Comparison of ENCODE assay signal across 8 cellular contexts in the genomic region with DNA sequence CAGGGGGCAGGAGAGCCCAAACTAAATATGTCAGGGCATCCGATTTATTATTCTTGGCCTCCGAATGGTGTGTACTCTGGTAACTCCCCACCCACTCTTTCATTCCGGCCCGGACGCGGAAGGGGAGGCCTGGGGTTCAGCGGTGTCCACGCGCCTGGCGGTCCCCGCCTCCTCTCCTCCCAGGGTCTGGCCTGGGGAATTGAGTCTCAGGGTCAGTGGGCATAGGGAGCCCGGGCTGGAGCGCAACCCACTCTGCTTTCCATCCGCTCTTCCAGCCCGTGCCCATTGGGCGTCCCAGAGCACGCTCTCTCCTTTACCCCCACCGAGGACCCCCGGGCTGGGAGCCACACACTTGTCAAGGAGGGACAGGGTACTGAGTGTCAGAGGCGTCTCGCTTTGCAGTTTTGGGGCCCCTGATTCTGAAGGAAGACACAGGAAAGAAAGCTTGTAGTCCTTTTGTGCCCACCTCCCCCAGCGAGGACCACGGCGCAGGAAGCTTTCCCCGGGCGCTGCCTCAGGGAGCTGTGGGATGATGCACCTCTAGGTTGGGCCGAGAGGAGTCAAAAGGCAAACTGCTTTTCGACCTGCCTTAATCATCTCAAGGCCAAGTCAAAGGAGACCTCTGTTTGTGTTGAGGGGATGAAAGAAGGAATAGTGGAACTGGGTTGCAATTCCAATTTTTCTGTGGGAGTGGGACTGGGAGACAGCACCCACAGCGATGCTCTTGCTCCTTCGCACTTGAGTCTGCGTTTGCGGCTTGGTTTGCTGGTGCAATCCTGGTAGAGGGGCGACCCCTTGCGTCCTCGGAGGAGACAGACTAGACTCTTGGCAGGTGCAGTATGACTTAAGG. TPM values are rescaled to one million over a fixed set of nuclear protein-coding genes. Genes with fewer than 3 reads are reported as not detected.
DNase-seq lines count a peak whose midpoint lies in the region; ATAC-seq and TF ChIP-seq lines count a peak whose summit lies in the region.

No MANE protein-coding gene starts in this region.

- no peak overlapping the region for H3K27ac ChIP-seq in CD4-positive, alpha-beta T cell (ENCODE audit: low read depth, low read length)

- ATAC-seq in CD4-positive, alpha-beta T cell (ENCODE audit: poor library complexity), result peak; percentile 64
- ATAC-seq in GM19397 (IDR thresholded peaks at IDR 0.05; ENCODE audit: unreplicated experiment) (peak; percentile 81), HG03457 (IDR thresholded peaks at IDR 0.05; ENCODE audit: unreplicated experiment) (peak; percentile 82)
- peak; percentile 82 for ATAC-seq in activated CD8-positive, alpha-beta T cell treated with anti-CD3 and anti-CD28 coated beads, Interleukin-2, amount 10 ng/mL, durations not matched to agents 7 days and 5 days

- peak; percentile 51 for TF ChIP-seq CTCF in CD4-positive, alpha-beta T cell (IDR thresholded peaks at IDR 0.05)
- peak; percentile 92 for TF ChIP-seq CTCF in epithelial cell of esophagus (IDR thresholded peaks at IDR 0.05; ENCODE audit: insufficient read depth, low read depth, low read length, missing control alignments)

- H3K9me3 ChIP-seq in CD4-positive, alpha-beta T cell (ENCODE audit: control insufficient read depth, low read length), result no peaks in the 10 kb centered on the region

- POLR2A ChIA-PET in CD4-positive, alpha-beta T cell (lab: Charles Lee), result no interaction called here
- POLR2A ChIA-PET in activated CD8-positive, alpha-beta T cell treated with anti-CD3 and anti-CD28 coated beads, Interleukin-2, amount 10 ng/mL, durations not matched to agents 7 days and 5 days (lab: Charles Lee), result no interaction called here

- intact Hi-C loops in CD4-positive, alpha-beta T cell (cut with DNase I, micrococcal nuclease), result loop anchor here in 1 of 2 experiments (5.0 kb wide), 2 partner anchors 1124 to 1809 kb away; no protein-coding TSS in a partner anchor

- peaks cover 71% of the 10 kb centered on the region for H3K27me3 Mint-ChIP-seq in CD4-positive, alpha-beta T cell
- H3K27me3 Mint-ChIP-seq in activated CD8-positive, alpha-beta T cell treated with anti-CD3 and anti-CD28 coated beads, Interleukin-2, amount 10 ng/mL, durations not matched to agents 7 days and 5 days (ENCODE audit: low read depth), result peaks cover 61% of the 10 kb centered on the region

- peaks cover 68% of the 10 kb centered on the region for H3K27me3 ChIP-seq in CD4-positive, alpha-beta T cell (ENCODE audit: control insufficient read depth, insufficient read depth, low read length)

- no peak overlapping the region for H3K27ac Mint-ChIP-seq in CD4-positive, alpha-beta T cell
- H3K27ac Mint-ChIP-seq in activated CD8-positive, alpha-beta T cell treated with anti-CD3 and anti-CD28 coated beads, Interleukin-2, amount 10 ng/mL, durations not matched to agents 7 days and 5 days, result no peak overlapping the region

- peak overlapping the region; percentile 6 for H3K4me3 Mint-ChIP-seq in CD4-positive, alpha-beta T cell
- no peak overlapping the region for H3K4me3 Mint-ChIP-seq in activated CD8-positive, alpha-beta T cell treated with anti-CD3 and anti-CD28 coated beads, Interleukin-2, amount 10 ng/mL, durations not matched to agents 7 days and 5 days

- no peak overlapping the region for H3K4me3 ChIP-seq in epithelial cell of esophagus (ENCODE audit: low read length)

- CTCF ChIA-PET in CD4-positive, alpha-beta T cell (lab: Charles Lee), result no interaction called here
- CTCF ChIA-PET in activated CD8-positive, alpha-beta T cell treated with anti-CD3 and anti-CD28 coated beads, Interleukin-2, amount 10 ng/mL, durations not matched to agents 7 days and 5 days (lab: Charles Lee), result interaction anchor here (0.7 to 1.2 kb wide), 3 partner anchors 316 to 1960 kb away, joined by 3 to 6 read pairs (median 3); no protein-coding TSS in a partner anchor

- H3K36me3 Mint-ChIP-seq in CD4-positive, alpha-beta T cell (ENCODE audit: low read depth), result no peaks in the 10 kb centered on the region
- H3K36me3 Mint-ChIP-seq in activated CD8-positive, alpha-beta T cell treated with anti-CD3 and anti-CD28 coated beads, Interleukin-2, amount 10 ng/mL, durations not matched to agents 7 days and 5 days (ENCODE audit: low read depth), result no peaks in the 10 kb centered on the region

- peak; percentile 17 to 55 (median 34) for DNase-seq in CD4-positive, alpha-beta T cell
- DNase-seq in NCI-H69 (lab: John Stamatoyannopoulos, UW) (peak; percentile 92), epithelial cell of esophagus (ENCODE audit: low read depth) (peak; percentile 83), middle frontal gyrus (ENCODE audit: extremely low spot score, low spot score) (peak; percentile 44)
- peak; percentile 82 for DNase-seq in activated CD8-positive, alpha-beta T cell treated with anti-CD3 and anti-CD28 coated beads, Interleukin-2, amount 10 ng/mL, durations not matched to agents 7 days and 5 days
- DNase-seq in stimulated activated CD8-positive, alpha-beta memory T cell treated with anti-CD3 and anti-CD28 coated beads, Interleukin-7, amount 100 ng/mL, for 48 hours (ENCODE audit: extremely low read depth in 1 of 2, low read depth in 1 of 2), result peak; percentile 42 to 62

- peaks cover 30% of the 10 kb centered on the region for H3K4me1 Mint-ChIP-seq in CD4-positive, alpha-beta T cell (ENCODE audit: low read depth)
- peaks cover 23% of the 10 kb centered on the region for H3K4me1 Mint-ChIP-seq in activated CD8-positive, alpha-beta T cell treated with anti-CD3 and anti-CD28 coated beads, Interleukin-2, amount 10 ng/mL, durations not matched to agents 7 days and 5 days (ENCODE audit: low read depth)

- H3K9me3 Mint-ChIP-seq in CD4-positive, alpha-beta T cell, result no peaks in the 10 kb centered on the region
- H3K9me3 Mint-ChIP-seq in activated CD8-positive, alpha-beta T cell treated with anti-CD3 and anti-CD28 coated beads, Interleukin-2, amount 10 ng/mL, durations not matched to agents 7 days and 5 days (ENCODE audit: insufficient read depth), result no peaks in the 10 kb centered on the region

RNA-seq across cellular contexts. Expression of gene RSPO3, which starts 2.5 kb away (rescaled TPM):
- total RNA-seq in CD4-positive, alpha-beta T cell, result not detected
- total RNA-seq in activated CD8-positive, alpha-beta T cell treated with anti-CD3 and anti-CD28 coated beads, Interleukin-2, amount 10 ng/mL, durations not matched to agents 7 days and 5 days, result not detected

Comparison
In these comparisons a context has a peak if more than half of its experiments do, and no peak if none do; other contexts are left out.
1. DNase-seq: peak in every context shown above with its lines; median percentile 92 in NCI-H69; 83 in epithelial cell of esophagus; 82 in activated CD8-positive, alpha-beta T cell treated with anti-CD3 and anti-CD28 coated beads, Interleukin-2, amount 10 ng/mL, durations not matched to agents 7 days and 5 days; 52 in stimulated activated CD8-positive, alpha-beta memory T cell treated with anti-CD3 and anti-CD28 coated beads, Interleukin-7, amount 100 ng/mL, for 48 hours; 44 in middle frontal gyrus; 34 in CD4-positive, alpha-beta T cell.